Comparison of ENCODE assay signal across 9 cellular contexts in the genomic region with DNA sequence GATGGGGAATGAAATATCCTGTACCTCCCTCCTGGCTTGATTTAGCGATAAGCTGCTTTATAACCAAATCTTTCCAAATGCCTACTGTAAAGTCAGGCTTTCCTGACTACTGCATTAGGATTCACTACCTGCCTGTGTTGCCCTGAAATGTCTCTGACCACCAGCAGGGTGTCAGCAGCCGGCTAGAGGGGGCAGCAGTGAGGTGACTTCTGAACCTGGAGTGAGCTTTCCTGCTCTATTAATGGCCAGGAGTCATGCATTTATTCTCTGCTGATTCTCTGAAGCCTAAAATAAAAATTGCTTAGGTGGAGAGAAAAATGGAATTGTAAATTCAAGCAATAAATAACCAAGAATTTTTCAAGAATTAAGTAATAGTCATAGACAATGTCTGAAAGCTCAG. TPM values are rescaled to one million over a fixed set of nuclear protein-coding genes. Genes with fewer than 3 reads are reported as not detected.
A peak's percentile ranks its signal among the peaks of the same experiment; 100 is the strongest.
DNase-seq lines count a peak whose midpoint lies in the region; ATAC-seq and TF ChIP-seq lines count a peak whose summit lies in the region.
"Had no signal": no experiment of that assay in that cellular context is flagged by ENCODE, and none has a peak within 500 bp of the region (broad histone marks: within the 10 kb centered on the region; RNA-seq: fewer than 3 reads in every experiment).

No MANE protein-coding gene starts in this region.

- no peak for ATAC-seq in activated T-helper 17 cell treated with anti-CD3 and anti-CD28 coated beads, Interleukin-2, amount 50 U/mL, for 72 hours (replicated peaks)
- no peak for ATAC-seq in HG02938 (IDR thresholded peaks at IDR 0.05; ENCODE audit: unreplicated experiment)
- ATAC-seq: naive thymus-derived CD8-positive, alpha-beta T cell had no signal

- DNase-seq in DMS53 (lab: John Stamatoyannopoulos, UW) (peak; percentile 70), HL-60 (ENCODE audit: low read depth in 1 of 2, low spot score in 1 of 2) (peak in 1 of 2 experiments; percentile 5), SKM-1 treated with dmso at 0.1 percent for 144 hours (lab: John Stamatoyannopoulos, UW; ENCODE audit: unreplicated experiment) (peak; percentile 43), foreskin melanocyte (peak; percentile 38), posterior vena cava (ENCODE audit: low spot score) (no peak)

- H3K4me3 ChIP-seq in HL-60 (replicated peaks; ENCODE audit: insufficient read depth, low read length) = no peak overlapping the region
- H3K4me3 ChIP-seq in skeletal muscle satellite cell (ENCODE audit: low read length) = no peak overlapping the region

- no peaks in the 10 kb centered on the region for H3K9me3 Mint-ChIP-seq in activated T-helper 17 cell treated with anti-CD3 and anti-CD28 coated beads, Interleukin-2, amount 50 U/mL, for 72 hours
- H3K9me3 Mint-ChIP-seq: naive thymus-derived CD8-positive, alpha-beta T cell had no signal

- H3K27me3 Mint-ChIP-seq in activated T-helper 17 cell treated with anti-CD3 and anti-CD28 coated beads, Interleukin-2, amount 50 U/mL, for 72 hours = peaks cover 32% of the 10 kb centered on the region

- H3K4me3 Mint-ChIP-seq in activated T-helper 17 cell treated with anti-CD3 and anti-CD28 coated beads, Interleukin-2, amount 50 U/mL, for 72 hours = no peak overlapping the region

- H3K9ac ChIP-seq in skeletal muscle satellite cell (ENCODE audit: low read depth, low read length) = no peak overlapping the region

- peaks cover 5% of the 10 kb centered on the region for H3K4me1 Mint-ChIP-seq in activated T-helper 17 cell treated with anti-CD3 and anti-CD28 coated beads, Interleukin-2, amount 50 U/mL, for 72 hours

- H3K9me3 ChIP-seq in skeletal muscle satellite cell (replicated peaks; ENCODE audit: low read length) = no peaks in the 10 kb centered on the region

- peak; percentile 28 for TF ChIP-seq CTCF in HL-60 (IDR thresholded peaks at IDR 0.05; ENCODE audit: insufficient read depth, low read length)

- H3K4me1 ChIP-seq in skeletal muscle satellite cell (ENCODE audit: control insufficient read depth, insufficient read depth, low read length) = peaks cover 2% of the 10 kb centered on the region

- H3K36me3 ChIP-seq in skeletal muscle satellite cell (ENCODE audit: insufficient read depth, low read length) = no peaks in the 10 kb centered on the region

- intact Hi-C loops in posterior vena cava (cut with DNase I) = no loop called here

- H3K27ac ChIP-seq in HL-60 (replicated peaks) = no peak overlapping the region

- peaks cover 4% of the 10 kb centered on the region for H3K36me3 Mint-ChIP-seq in activated T-helper 17 cell treated with anti-CD3 and anti-CD28 coated beads, Interleukin-2, amount 50 U/mL, for 72 hours (ENCODE audit: low read depth)
- H3K36me3 Mint-ChIP-seq: naive thymus-derived CD8-positive, alpha-beta T cell had no signal

- peaks cover 29% of the 10 kb centered on the region for H3K27me3 ChIP-seq in HL-60 (ENCODE audit: insufficient read depth, poor library complexity, severe bottlenecking)
- no peaks in the 10 kb centered on the region for H3K27me3 ChIP-seq in skeletal muscle satellite cell (ENCODE audit: control insufficient read depth, insufficient read depth, low read length)

- no peak overlapping the region for H3K27ac Mint-ChIP-seq in activated T-helper 17 cell treated with anti-CD3 and anti-CD28 coated beads, Interleukin-2, amount 50 U/mL, for 72 hours

- H3K4me2 ChIP-seq in skeletal muscle satellite cell (ENCODE audit: low read length) = peak overlapping the region; percentile 17

RNA-seq across cellular contexts. Expression of gene BACE2, which starts 2.5 kb away (rescaled TPM):
- total RNA-seq in skeletal muscle satellite cell (2012; rRNA removed) = 14.7 and 24.0 TPM in 2 replicates
- 100 to 1,000 TPM in 1 of 2 donors, 10 to 100 TPM in 1; 70.4 to 102 TPM for total RNA-seq in posterior vena cava
- under 1 TPM in 1 of 2 donors, not detected in 1; 0.52 TPM for total RNA-seq in activated T-helper 17 cell treated with anti-CD3 and anti-CD28 coated beads, Interleukin-2, amount 50 U/mL, for 72 hours

Comparison
In these comparisons a context has a peak if more than half of its experiments do, and no peak if none do; other contexts are left out.
1. RNA of gene BACE2, which starts 2.5 kb away (total RNA-seq): 70.4 to 102 TPM in posterior vena cava; 0.52 TPM in activated T-helper 17 cell treated with anti-CD3 and anti-CD28 coated beads, Interleukin-2, amount 50 U/mL, for 72 hours; every median in the first group is over 10 times any median in the second.